Comparison of ENCODE assay signal across 12 cellular contexts in the genomic region with DNA sequence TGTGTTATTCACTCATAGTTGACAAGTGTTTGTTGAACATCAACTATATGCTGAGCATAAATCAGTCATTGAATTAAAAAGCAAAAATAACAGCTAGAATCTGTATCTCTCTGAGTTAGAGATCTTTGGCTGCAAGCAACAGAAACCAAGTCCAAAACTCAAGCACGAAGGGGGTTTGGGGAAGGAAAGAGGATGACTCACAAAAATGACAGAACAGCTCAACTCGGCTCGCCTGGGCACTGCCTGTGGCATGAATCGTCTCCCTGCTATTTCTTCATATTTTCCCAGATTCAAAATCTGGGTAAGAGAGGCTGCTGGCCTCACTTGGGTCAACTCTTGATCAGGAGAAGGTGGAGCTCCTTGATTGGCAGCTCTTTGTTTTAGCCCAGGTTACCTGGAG.
A peak's percentile ranks its signal among the peaks of the same experiment; 100 is the strongest.
DNase-seq lines count a peak whose midpoint lies in the region; ATAC-seq and TF ChIP-seq lines count a peak whose summit lies in the region.
"Had no signal": no experiment of that assay in that cellular context is flagged by ENCODE, and none has a peak within 500 bp of the region (broad histone marks: within the 10 kb centered on the region; RNA-seq: fewer than 3 reads in every experiment).

No MANE protein-coding gene starts in this region.

- no peaks in the 10 kb centered on the region for H3K4me1 ChIP-seq in breast epithelium
- peaks cover 32% of the 10 kb centered on the region for H3K4me1 ChIP-seq in RWPE2 (ENCODE audit: insufficient read depth, poor library complexity, severe bottlenecking)
- no peaks in the 10 kb centered on the region for H3K4me1 ChIP-seq in aorta (ENCODE audit: control insufficient read depth in 1 of 2, insufficient read depth in 2 of 2, low read length in 2 of 2)

- peak overlapping the region; percentile 44 for H3K27ac Mint-ChIP-seq in MCF 10A (ENCODE audit: low read depth, unreplicated experiment)
- H3K27ac Mint-ChIP-seq: activated CD4-positive, alpha-beta T cell treated with anti-CD3 and anti-CD28 coated beads, Interleukin-2, amount 10 ng/mL, durations not matched to agents 7 days and 5 days; activated naive CD4-positive, alpha-beta T cell treated with anti-CD3 and anti-CD28 coated beads for 36 hours had no signal

- H3K36me3 Mint-ChIP-seq in MCF 10A (ENCODE audit: insufficient read depth, unreplicated experiment), result peaks cover 8% of the 10 kb centered on the region

- H3K27me3 ChIP-seq in breast epithelium (no peaks in the 10 kb centered on the region), RWPE2 (ENCODE audit: insufficient read depth, poor library complexity, severe bottlenecking) (no peaks in the 10 kb centered on the region), aorta (ENCODE audit: control insufficient read depth in 1 of 2, insufficient read depth in 2 of 2, low read length in 1 of 2) (no peaks in the 10 kb centered on the region)

- H3K9me3 Mint-ChIP-seq in MCF 10A (ENCODE audit: unreplicated experiment), result peaks cover 6% of the 10 kb centered on the region
- H3K9me3 Mint-ChIP-seq: activated naive CD4-positive, alpha-beta T cell treated with anti-CD3 and anti-CD28 coated beads for 36 hours had no signal

- H3K36me3 ChIP-seq in breast epithelium, result no peaks in the 10 kb centered on the region
- no peaks in the 10 kb centered on the region for H3K36me3 ChIP-seq in RWPE2 (ENCODE audit: low read depth)
- no peaks in the 10 kb centered on the region for H3K36me3 ChIP-seq in aorta (ENCODE audit: control insufficient read depth in 1 of 2, insufficient read depth in 2 of 2, low read length in 1 of 2)

- ATAC-seq in RWPE2 (ENCODE audit: low read depth) (peak; percentile 42; the same call in 1 of the 3 replicates), aorta (ENCODE audit: low FRiP score) (no peak)

- no peak overlapping the region for H3K4me3 Mint-ChIP-seq in MCF 10A (ENCODE audit: unreplicated experiment)
- H3K4me3 Mint-ChIP-seq: activated CD4-positive, alpha-beta T cell treated with anti-CD3 and anti-CD28 coated beads, Interleukin-2, amount 10 ng/mL, durations not matched to agents 7 days and 5 days; activated naive CD4-positive, alpha-beta T cell treated with anti-CD3 and anti-CD28 coated beads for 36 hours had no signal

- H3K27ac ChIP-seq in breast epithelium, result no peak overlapping the region
- peak overlapping the region; percentile 5 for H3K27ac ChIP-seq in RWPE2 (ENCODE audit: poor library complexity, severe bottlenecking)
- H3K27ac ChIP-seq in aorta (ENCODE audit: low read depth in 1 of 2, low read length in 2 of 2), result no peak overlapping the region

- TF ChIP-seq CTCF in MCF 10A (IDR thresholded peaks at IDR 0.05; ENCODE audit: unreplicated experiment) (no peak), breast epithelium (IDR thresholded peaks at IDR 0.05) (no peak), RWPE2 (IDR thresholded peaks at IDR 0.05; ENCODE audit: poor library complexity, severe bottlenecking) (no peak), fibroblast of villous mesenchyme (IDR thresholded peaks at IDR 0.05; ENCODE audit: insufficient read depth, low read depth, low read length) (no peak)

- CTCF ChIA-PET in MCF 10A (lab: Yijun Ruan, JAX), result interaction anchor here (0.5 to 1.3 kb wide), 6 partner anchors 9 to 127 kb away, joined by 3 to 5 read pairs (median 4); no protein-coding TSS in a partner anchor

- TF ChIP-seq POLR2A in breast epithelium (IDR thresholded peaks at IDR 0.05), result no peak

- H3K4me3 ChIP-seq in breast epithelium, result no peak overlapping the region
- H3K4me3 ChIP-seq in RWPE2 (ENCODE audit: severe bottlenecking), result no peak overlapping the region
- no peak overlapping the region for H3K4me3 ChIP-seq in fibroblast of villous mesenchyme (ENCODE audit: low read depth, low read length)
- no peak overlapping the region for H3K4me3 ChIP-seq in aorta (ENCODE audit: low read length in 2 of 2)

- peaks cover 36% of the 10 kb centered on the region for H3K4me1 Mint-ChIP-seq in MCF 10A (ENCODE audit: insufficient read depth, unreplicated experiment)

- intact Hi-C loops in MCF 10A (cut with micrococcal nuclease), result loop anchor here (5.0 kb wide), 1 partner anchor 42 kb away; no protein-coding TSS in a partner anchor
- intact Hi-C loops in breast epithelium (cut with DNase I; ENCODE audit: low total_unique reads), result no loop called here
- intact Hi-C loops in aorta (cut with DNase I), result no loop called here

- no TSS peak for BruUV-seq in MCF 10A (replicated peaks; lab: Mats Ljungman, UMichigan)

- H3K9me3 ChIP-seq in breast epithelium (no peaks in the 10 kb centered on the region), RWPE2 (ENCODE audit: severe bottlenecking) (peaks cover 7% of the 10 kb centered on the region), aorta (ENCODE audit: control insufficient read depth, low read length) (no peaks in the 10 kb centered on the region)

- H3K27me3 Mint-ChIP-seq in MCF 10A (ENCODE audit: insufficient read depth, unreplicated experiment), result no peaks in the 10 kb centered on the region

- POLR2A ChIA-PET in MCF 10A (lab: Yijun Ruan, JAX), result interaction anchor here (0.6 to 2.3 kb wide), 13 partner anchors 8 to 269 kb away, joined by 3 to 7 read pairs (median 3); no protein-coding TSS in a partner anchor

- DNase-seq in MCF 10A (ENCODE audit: unreplicated experiment), result peak; percentile 89
- no peak for DNase-seq in breast epithelium (ENCODE audit: low spot score in 2 of 2)
- DNase-seq in RWPE2 (ENCODE audit: low spot score), result no peak
- peak; percentile 16 for DNase-seq in fibroblast of villous mesenchyme (ENCODE audit: low read depth)
- no peak for DNase-seq in activated CD8-positive, alpha-beta memory T cell treated with anti-CD3 and anti-CD28 coated beads for 24 hours
- DNase-seq in globus pallidus (ENCODE audit: low spot score), result no peak
- DNase-seq in aorta, result no peak
- DNase-seq in NCI-H1092 treated with DMSO at 0.1 percent for 48 hours (lab: John Stamatoyannopoulos, UW), result no peak
- DNase-seq: activated CD4-positive, alpha-beta T cell treated with anti-CD3 and anti-CD28 coated beads, Interleukin-2, amount 10 ng/mL, durations not matched to agents 7 days and 5 days; activated naive CD4-positive, alpha-beta T cell treated with anti-CD3 and anti-CD28 coated beads for 36 hours; effector CD4-positive, alpha-beta T cell; NCI-H510A treated with DMSO at 0.1 percent for 48 hours had no signal

- 0 to 3% methylated on average over 4 of the region's 4 CpGs for WGBS in aorta, 2 donors

Comparison
In these comparisons a context has a peak if more than half of its experiments do, and no peak if none do; other contexts are left out.
1. DNase-seq: peak in MCF 10A (single experiment) and fibroblast of villous mesenchyme (single experiment); none in breast epithelium (0 of 2), RWPE2 (single experiment), activated CD8-positive, alpha-beta memory T cell treated with anti-CD3 and anti-CD28 coated beads for 24 hours (single experiment), globus pallidus (single experiment), aorta (0 of 2) and NCI-H1092 treated with DMSO at 0.1 percent for 48 hours (single experiment).